ENCODE assay signal across 15 cellular contexts in the genomic region with DNA sequence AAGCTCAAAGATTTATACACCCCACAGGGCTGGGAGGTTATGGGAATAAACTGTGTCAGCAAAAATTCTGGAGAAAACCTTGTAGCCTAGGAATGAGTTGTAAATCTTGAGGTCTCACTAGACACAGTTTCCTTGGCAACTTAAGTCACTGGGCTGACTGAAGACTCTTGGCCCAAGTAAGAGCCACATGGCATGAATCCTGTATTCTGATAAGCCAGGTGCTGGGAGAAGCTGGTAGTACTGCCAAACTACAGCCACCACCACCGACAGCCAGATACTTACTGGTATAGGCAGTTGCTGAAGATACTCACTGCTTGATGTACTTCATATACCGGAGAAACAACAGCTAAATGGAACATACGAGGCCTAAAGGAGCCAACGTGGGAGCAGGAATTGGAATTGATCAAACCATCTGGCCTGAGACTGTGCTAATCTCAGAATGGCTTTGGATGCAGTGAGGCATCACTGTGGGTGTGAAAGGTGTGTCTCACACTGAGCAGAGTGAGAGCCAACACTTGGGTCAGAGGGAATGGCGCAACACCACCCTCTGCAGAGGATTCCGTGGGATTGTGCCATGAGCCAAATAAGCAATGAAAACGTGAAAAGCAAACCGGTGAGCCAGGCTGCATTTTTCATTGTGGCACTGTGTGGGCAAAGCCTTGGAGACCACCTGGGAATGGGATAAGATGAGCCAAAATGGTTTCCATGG.
A peak's percentile ranks its signal among the peaks of the same experiment; 100 is the strongest.
DNase-seq lines count a peak whose midpoint lies in the region; ATAC-seq and TF ChIP-seq lines count a peak whose summit lies in the region.
"Had no signal": no experiment of that assay in that cellular context is flagged by ENCODE, and none has a peak within 500 bp of the region (broad histone marks: within the 10 kb centered on the region; RNA-seq: fewer than 3 reads in every experiment).

No MANE protein-coding gene starts in this region.

- WGBS in liver = 65% methylated on average over 8 of the region's 8 CpGs
- WGBS in aorta, 2 donors = 75% methylated on average over 8 of the region's 8 CpGs

- peak; percentile 3 for DNase-seq in stimulated activated CD4-positive, alpha-beta T cell treated with anti-CD3 and anti-CD28 coated beads, Interleukin-15, amount 100 ng/mL, for 24 hours
- DNase-seq in stimulated activated CD4-positive, alpha-beta T cell treated with anti-CD3 and anti-CD28 coated beads, Interleukin-2, amount 100 ng/mL, for 48 hours = no peak
- DNase-seq in cerebellum (ENCODE audit: low spot score) (peak; percentile 70), aorta (no peak), H7 (no peak), iPS-NIHi11 (ENCODE audit: low spot score) (no peak), GM19240 (ENCODE audit: insufficient read length, low spot score) (no peak)
- DNase-seq: central memory CD4-positive, alpha-beta T cell; DND-41; NCI-H1092; NCI-H82; stimulated activated CD4-positive, alpha-beta T cell treated with anti-CD3 and anti-CD28 coated beads, Interleukin-1b, Interleukin-23, amount 100 ng/mL, for 48 hours; stimulated activated naive CD4-positive, alpha-beta T cell treated with Interleukin-2 at 50 U/mL for 16 hours had no signal

- peak; percentile 54 for ATAC-seq in aorta (ENCODE audit: low FRiP score)
- ATAC-seq: activated CD4-positive, CD25-positive, alpha-beta regulatory T cell treated with anti-CD3 and anti-CD28 coated beads, Interleukin-2, amount 50 U/mL, for 24 hours had no signal

- H3K4me1 ChIP-seq in liver (ENCODE audit: control insufficient read depth in 4 of 4, insufficient read depth in 4 of 4, low read length in 3 of 4) (no peaks in the 10 kb centered on the region), aorta (ENCODE audit: control insufficient read depth in 1 of 2, insufficient read depth in 2 of 2, low read length in 2 of 2) (no peaks in the 10 kb centered on the region)

- H3K27me3 ChIP-seq in liver (ENCODE audit: control insufficient read depth in 4 of 4, insufficient read depth in 4 of 4, low read length in 3 of 4) = no peaks in the 10 kb centered on the region
- no peaks in the 10 kb centered on the region for H3K27me3 ChIP-seq in aorta (ENCODE audit: control insufficient read depth in 1 of 2, insufficient read depth in 2 of 2, low read length in 1 of 2)
- no peaks in the 10 kb centered on the region for H3K27me3 ChIP-seq in H7 (ENCODE audit: control insufficient read depth, insufficient read depth, low read length)

- TF ChIP-seq RAD21 in liver (IDR thresholded peaks at IDR 0.05) = peak; percentile 58 to 73

- intact Hi-C loops in aorta (cut with DNase I) = loop anchor here in 1 of 2 donors (5.0 kb wide), 1 partner anchor 201 kb away; no protein-coding TSS in a partner anchor

- H3K27ac ChIP-seq in liver (ENCODE audit: low read depth in 1 of 2, low read length in 2 of 2) (no peak overlapping the region), aorta (ENCODE audit: low read depth in 1 of 2, low read length in 2 of 2) (no peak overlapping the region)

- H3K9ac ChIP-seq in liver (ENCODE audit: low read depth in 1 of 2, low read length in 2 of 2) = no peak overlapping the region

- H3K4me3 ChIP-seq in liver (ENCODE audit: low read depth in 1 of 3, low read length in 3 of 3) = no peak overlapping the region
- no peak overlapping the region for H3K4me3 ChIP-seq in aorta (ENCODE audit: low read length in 2 of 2)
- H3K4me3 ChIP-seq in H7 (ENCODE audit: insufficient read depth, low read depth, low read length) = no peak overlapping the region

- TF ChIP-seq CTCF in liver (IDR thresholded peaks at IDR 0.05; ENCODE audit: low read depth, low read length, missing input control) = peak; percentile 10

- no peaks in the 10 kb centered on the region for H3K36me3 ChIP-seq in liver (ENCODE audit: control insufficient read depth in 4 of 4, insufficient read depth in 3 of 4, low read depth in 1 of 4, low read length in 3 of 4)
- no peaks in the 10 kb centered on the region for H3K36me3 ChIP-seq in aorta (ENCODE audit: control insufficient read depth in 1 of 2, insufficient read depth in 2 of 2, low read length in 1 of 2)
- H3K36me3 ChIP-seq in H7 (replicated peaks; ENCODE audit: control insufficient read depth, insufficient read depth, low read length) = no peaks in the 10 kb centered on the region

- H3K9me3 ChIP-seq in liver (ENCODE audit: control insufficient read depth in 4 of 4, low read length in 3 of 4) (no peaks in the 10 kb centered on the region), aorta (ENCODE audit: control insufficient read depth, low read length) (no peaks in the 10 kb centered on the region)

TF ChIP-seq in liver, 16 proteins besides CTCF, POLR2A, EP300 and RAD21:
- TF ChIP-seq GABPA (IDR thresholded peaks at IDR 0.05 in 1 of 2, conservative IDR thresholded peaks at IDR 0.05 in 1 of 2) (no peak), TAF1 (conservative IDR thresholded peaks at IDR 0.05) (no peak), HNF4A (conservative IDR thresholded peaks at IDR 0.05) (no peak), HNF4G (IDR thresholded peaks at IDR 0.05) (no peak), EGR1 (IDR thresholded peaks at IDR 0.05; ENCODE audit: low read depth in 2 of 2) (no peak), FOXA1 (IDR thresholded peaks at IDR 0.05) (no peak), ZBTB33 (IDR thresholded peaks at IDR 0.05) (no peak), JUND (IDR thresholded peaks at IDR 0.05) (no peak), ATF3 (IDR thresholded peaks at IDR 0.05) (no peak), FOXA2 (IDR thresholded peaks at IDR 0.05) (no peak), REST (IDR thresholded peaks at IDR 0.05) (no peak), MAX (IDR thresholded peaks at IDR 0.05) (no peak), SP1 (IDR thresholded peaks at IDR 0.05) (no peak), NR2F2 (IDR thresholded peaks at IDR 0.05) (no peak)

Comparison
In these comparisons a context has a peak if more than half of its experiments do, and no peak if none do; other contexts are left out.
1. DNase-seq: peak in stimulated activated CD4-positive, alpha-beta T cell treated with anti-CD3 and anti-CD28 coated beads, Interleukin-15, amount 100 ng/mL, for 24 hours (single experiment) and cerebellum (single experiment); none in stimulated activated CD4-positive, alpha-beta T cell treated with anti-CD3 and anti-CD28 coated beads, Interleukin-2, amount 100 ng/mL, for 48 hours (0 of 2), aorta (0 of 2), H7 (single experiment), iPS-NIHi11 (single experiment) and GM19240 (single experiment).